In the genomic region with DNA sequence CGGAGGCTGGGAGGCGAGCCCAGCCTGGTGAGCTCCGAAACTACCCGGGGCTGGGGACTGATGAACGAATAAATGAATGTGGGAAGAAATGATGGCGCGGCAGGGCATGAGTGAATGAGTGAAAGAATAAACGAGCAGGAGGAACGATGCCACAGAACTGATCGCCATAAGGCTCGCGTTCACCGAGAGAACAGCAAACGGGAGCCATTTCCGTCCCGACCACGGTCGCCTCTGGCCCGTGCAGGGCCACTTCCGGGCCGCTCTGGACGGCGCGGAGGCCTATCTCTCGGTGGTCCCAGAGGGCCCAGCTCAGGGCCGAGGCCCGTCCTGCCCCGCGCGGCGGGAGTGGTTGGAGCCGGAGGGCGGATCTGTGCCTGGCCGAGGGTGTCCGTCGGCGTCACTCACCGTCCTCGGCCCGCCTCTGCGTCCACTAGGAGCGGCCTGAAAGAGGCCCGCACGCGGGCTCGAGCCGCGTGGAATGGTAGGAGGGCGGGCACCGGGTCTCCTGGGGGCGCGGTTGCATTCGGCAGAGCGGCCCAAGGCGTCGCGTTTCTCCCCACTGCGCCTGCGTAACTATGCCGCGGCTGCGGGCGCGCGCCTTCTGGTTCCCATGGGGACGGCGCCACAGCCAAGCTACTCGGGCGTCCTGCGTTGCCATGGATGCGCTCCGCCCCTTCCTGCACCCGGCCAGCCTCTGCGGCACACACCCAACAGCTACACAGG, we compare ENCODE assay signal across 1 cellular context.
TF ChIP-seq lines count a peak whose summit lies in the region.

A gene (minus strand): TSS at position 480 of the 723 bp plus-strand sequence. CDS start 5,116 bp downstream, outside the sequence.

TF ChIP-seq in HepG2, 621 proteins besides CTCF, POLR2A, EP300 and RAD21 (continued from another document and continues in another):
- TF ChIP-seq, protein P1, sequence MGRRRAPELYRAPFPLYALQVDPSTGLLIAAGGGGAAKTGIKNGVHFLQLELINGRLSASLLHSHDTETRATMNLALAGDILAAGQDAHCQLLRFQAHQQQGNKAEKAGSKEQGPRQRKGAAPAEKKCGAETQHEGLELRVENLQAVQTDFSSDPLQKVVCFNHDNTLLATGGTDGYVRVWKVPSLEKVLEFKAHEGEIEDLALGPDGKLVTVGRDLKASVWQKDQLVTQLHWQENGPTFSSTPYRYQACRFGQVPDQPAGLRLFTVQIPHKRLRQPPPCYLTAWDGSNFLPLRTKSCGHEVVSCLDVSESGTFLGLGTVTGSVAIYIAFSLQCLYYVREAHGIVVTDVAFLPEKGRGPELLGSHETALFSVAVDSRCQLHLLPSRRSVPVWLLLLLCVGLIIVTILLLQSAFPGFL (CRISPR knock-in tag; IDR thresholded peaks at IDR 0.05): no peak
- TF ChIP-seq ERF (CRISPR knock-in tag; IDR thresholded peaks at IDR 0.05) (peak; percentile 77), FOXK1 (CRISPR knock-in tag; IDR thresholded peaks at IDR 0.05; ENCODE audit: borderline replicate concordance, low read depth) (peak; percentile 41), ELF4 (CRISPR knock-in tag; IDR thresholded peaks at IDR 0.05; ENCODE audit: borderline replicate concordance) (no peak), ZNF746 (CRISPR knock-in tag; IDR thresholded peaks at IDR 0.05) (no peak), ZMYM4 (CRISPR knock-in tag; IDR thresholded peaks at IDR 0.05) (no peak), RXRB (CRISPR knock-in tag; IDR thresholded peaks at IDR 0.05; ENCODE audit: borderline replicate concordance) (peak; percentile 30; the same call in 1 of the 2 replicates), MYNN (CRISPR knock-in tag; IDR thresholded peaks at IDR 0.05; ENCODE audit: low read depth) (peak; percentile 87), NFATC3 (CRISPR knock-in tag; IDR thresholded peaks at IDR 0.05) (no peak), JARID2 (CRISPR knock-in tag; IDR thresholded peaks at IDR 0.05; ENCODE audit: insufficient replicate concordance) (peak; percentile 85), ZSCAN9 (CRISPR knock-in tag; IDR thresholded peaks at IDR 0.05; ENCODE audit: borderline replicate concordance) (0 out of 2 replicates have a peak, but pooled peaks have one; percentile 53), ZNF3 (CRISPR knock-in tag; IDR thresholded peaks at IDR 0.05) (no peak), MAFG (CRISPR knock-in tag; IDR thresholded peaks at IDR 0.05) (no peak), MED13 (CRISPR knock-in tag; IDR thresholded peaks at IDR 0.05) (peak; percentile 72), ZBTB7B (CRISPR knock-in tag; IDR thresholded peaks at IDR 0.05) (peak; percentile 89), ZNF652 (CRISPR knock-in tag; IDR thresholded peaks at IDR 0.05; ENCODE audit: borderline replicate concordance, low read depth) (no peak), ZNF331 (CRISPR knock-in tag; IDR thresholded peaks at IDR 0.05) (peak; percentile 24; the same call in 1 of the 2 replicates), ZBTB3 (CRISPR knock-in tag; IDR thresholded peaks at IDR 0.05; ENCODE audit: borderline replicate concordance, low read depth) (no peak), ZFP62 (CRISPR knock-in tag; IDR thresholded peaks at IDR 0.05) (no peak), MATR3 (CRISPR knock-in tag; IDR thresholded peaks at IDR 0.05) (no peak), ZNF773 (CRISPR knock-in tag; IDR thresholded peaks at IDR 0.05; ENCODE audit: borderline replicate concordance) (no peak), PAX8 (CRISPR knock-in tag; IDR thresholded peaks at IDR 0.05; ENCODE audit: borderline replicate concordance) (no peak; the same call in 1 of the 2 replicates), KLF15 (CRISPR knock-in tag; IDR thresholded peaks at IDR 0.05; ENCODE audit: borderline replicate concordance) (no peak; the same call in 1 of the 2 replicates), ZSCAN21 (CRISPR knock-in tag; IDR thresholded peaks at IDR 0.05; ENCODE audit: borderline replicate concordance) (no peak), TARDBP (CRISPR knock-in tag; IDR thresholded peaks at IDR 0.05) (peak; percentile 39)
- TF ChIP-seq, protein P2, sequence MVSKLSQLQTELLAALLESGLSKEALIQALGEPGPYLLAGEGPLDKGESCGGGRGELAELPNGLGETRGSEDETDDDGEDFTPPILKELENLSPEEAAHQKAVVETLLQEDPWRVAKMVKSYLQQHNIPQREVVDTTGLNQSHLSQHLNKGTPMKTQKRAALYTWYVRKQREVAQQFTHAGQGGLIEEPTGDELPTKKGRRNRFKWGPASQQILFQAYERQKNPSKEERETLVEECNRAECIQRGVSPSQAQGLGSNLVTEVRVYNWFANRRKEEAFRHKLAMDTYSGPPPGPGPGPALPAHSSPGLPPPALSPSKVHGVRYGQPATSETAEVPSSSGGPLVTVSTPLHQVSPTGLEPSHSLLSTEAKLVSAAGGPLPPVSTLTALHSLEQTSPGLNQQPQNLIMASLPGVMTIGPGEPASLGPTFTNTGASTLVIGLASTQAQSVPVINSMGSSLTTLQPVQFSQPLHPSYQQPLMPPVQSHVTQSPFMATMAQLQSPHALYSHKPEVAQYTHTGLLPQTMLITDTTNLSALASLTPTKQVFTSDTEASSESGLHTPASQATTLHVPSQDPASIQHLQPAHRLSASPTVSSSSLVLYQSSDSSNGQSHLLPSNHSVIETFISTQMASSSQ (IDR thresholded peaks at IDR 0.05; ENCODE audit: low read depth): no peak
- TF ChIP-seq, protein P2 (CRISPR knock-in tag; IDR thresholded peaks at IDR 0.05; ENCODE audit: borderline replicate concordance): peak; percentile 18; the same call in 1 of the 2 replicates
- TF ChIP-seq, protein P3, sequence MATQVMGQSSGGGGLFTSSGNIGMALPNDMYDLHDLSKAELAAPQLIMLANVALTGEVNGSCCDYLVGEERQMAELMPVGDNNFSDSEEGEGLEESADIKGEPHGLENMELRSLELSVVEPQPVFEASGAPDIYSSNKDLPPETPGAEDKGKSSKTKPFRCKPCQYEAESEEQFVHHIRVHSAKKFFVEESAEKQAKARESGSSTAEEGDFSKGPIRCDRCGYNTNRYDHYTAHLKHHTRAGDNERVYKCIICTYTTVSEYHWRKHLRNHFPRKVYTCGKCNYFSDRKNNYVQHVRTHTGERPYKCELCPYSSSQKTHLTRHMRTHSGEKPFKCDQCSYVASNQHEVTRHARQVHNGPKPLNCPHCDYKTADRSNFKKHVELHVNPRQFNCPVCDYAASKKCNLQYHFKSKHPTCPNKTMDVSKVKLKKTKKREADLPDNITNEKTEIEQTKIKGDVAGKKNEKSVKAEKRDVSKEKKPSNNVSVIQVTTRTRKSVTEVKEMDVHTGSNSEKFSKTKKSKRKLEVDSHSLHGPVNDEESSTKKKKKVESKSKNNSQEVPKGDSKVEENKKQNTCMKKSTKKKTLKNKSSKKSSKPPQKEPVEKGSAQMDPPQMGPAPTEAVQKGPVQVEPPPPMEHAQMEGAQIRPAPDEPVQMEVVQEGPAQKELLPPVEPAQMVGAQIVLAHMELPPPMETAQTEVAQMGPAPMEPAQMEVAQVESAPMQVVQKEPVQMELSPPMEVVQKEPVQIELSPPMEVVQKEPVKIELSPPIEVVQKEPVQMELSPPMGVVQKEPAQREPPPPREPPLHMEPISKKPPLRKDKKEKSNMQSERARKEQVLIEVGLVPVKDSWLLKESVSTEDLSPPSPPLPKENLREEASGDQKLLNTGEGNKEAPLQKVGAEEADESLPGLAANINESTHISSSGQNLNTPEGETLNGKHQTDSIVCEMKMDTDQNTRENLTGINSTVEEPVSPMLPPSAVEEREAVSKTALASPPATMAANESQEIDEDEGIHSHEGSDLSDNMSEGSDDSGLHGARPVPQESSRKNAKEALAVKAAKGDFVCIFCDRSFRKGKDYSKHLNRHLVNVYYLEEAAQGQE (IDR thresholded peaks at IDR 0.05; ENCODE audit: borderline replicate concordance in 1 of 2, low read depth in 1 of 2, low read length in 2 of 2): no peak
- TF ChIP-seq, protein P4, sequence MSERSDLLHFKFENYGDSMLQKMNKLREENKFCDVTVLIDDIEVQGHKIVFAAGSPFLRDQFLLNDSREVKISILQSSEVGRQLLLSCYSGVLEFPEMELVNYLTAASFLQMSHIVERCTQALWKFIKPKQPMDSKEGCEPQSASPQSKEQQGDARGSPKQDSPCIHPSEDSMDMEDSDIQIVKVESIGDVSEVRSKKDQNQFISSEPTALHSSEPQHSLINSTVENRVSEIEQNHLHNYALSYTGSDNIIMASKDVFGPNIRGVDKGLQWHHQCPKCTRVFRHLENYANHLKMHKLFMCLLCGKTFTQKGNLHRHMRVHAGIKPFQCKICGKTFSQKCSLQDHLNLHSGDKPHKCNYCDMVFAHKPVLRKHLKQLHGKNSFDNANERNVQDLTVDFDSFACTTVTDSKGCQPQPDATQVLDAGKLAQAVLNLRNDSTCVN (CRISPR knock-in tag; IDR thresholded peaks at IDR 0.05; ENCODE audit: borderline replicate concordance): no peak
- TF ChIP-seq, protein P5, sequence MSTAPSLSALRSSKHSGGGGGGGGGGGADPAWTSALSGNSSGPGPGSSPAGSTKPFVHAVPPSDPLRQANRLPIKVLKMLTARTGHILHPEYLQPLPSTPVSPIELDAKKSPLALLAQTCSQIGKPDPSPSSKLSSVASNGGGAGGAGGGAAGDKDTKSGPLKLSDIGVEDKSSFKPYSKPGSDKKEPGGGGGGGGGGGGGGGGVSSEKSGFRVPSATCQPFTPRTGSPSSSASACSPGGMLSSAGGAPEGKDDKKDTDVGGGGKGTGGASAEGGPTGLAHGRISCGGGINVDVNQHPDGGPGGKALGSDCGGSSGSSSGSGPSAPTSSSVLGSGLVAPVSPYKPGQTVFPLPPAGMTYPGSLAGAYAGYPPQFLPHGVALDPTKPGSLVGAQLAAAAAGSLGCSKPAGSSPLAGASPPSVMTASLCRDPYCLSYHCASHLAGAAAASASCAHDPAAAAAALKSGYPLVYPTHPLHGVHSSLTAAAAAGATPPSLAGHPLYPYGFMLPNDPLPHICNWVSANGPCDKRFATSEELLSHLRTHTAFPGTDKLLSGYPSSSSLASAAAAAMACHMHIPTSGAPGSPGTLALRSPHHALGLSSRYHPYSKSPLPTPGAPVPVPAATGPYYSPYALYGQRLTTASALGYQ (CRISPR knock-in tag; IDR thresholded peaks at IDR 0.05): peak; percentile 75
- TF ChIP-seq, protein P6, sequence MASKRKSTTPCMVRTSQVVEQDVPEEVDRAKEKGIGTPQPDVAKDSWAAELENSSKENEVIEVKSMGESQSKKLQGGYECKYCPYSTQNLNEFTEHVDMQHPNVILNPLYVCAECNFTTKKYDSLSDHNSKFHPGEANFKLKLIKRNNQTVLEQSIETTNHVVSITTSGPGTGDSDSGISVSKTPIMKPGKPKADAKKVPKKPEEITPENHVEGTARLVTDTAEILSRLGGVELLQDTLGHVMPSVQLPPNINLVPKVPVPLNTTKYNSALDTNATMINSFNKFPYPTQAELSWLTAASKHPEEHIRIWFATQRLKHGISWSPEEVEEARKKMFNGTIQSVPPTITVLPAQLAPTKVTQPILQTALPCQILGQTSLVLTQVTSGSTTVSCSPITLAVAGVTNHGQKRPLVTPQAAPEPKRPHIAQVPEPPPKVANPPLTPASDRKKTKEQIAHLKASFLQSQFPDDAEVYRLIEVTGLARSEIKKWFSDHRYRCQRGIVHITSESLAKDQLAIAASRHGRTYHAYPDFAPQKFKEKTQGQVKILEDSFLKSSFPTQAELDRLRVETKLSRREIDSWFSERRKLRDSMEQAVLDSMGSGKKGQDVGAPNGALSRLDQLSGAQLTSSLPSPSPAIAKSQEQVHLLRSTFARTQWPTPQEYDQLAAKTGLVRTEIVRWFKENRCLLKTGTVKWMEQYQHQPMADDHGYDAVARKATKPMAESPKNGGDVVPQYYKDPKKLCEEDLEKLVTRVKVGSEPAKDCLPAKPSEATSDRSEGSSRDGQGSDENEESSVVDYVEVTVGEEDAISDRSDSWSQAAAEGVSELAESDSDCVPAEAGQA (IDR thresholded peaks at IDR 0.05; ENCODE audit: low read depth): peak; percentile 15; the same call in 1 of the 2 replicates
- TF ChIP-seq, protein P6 (CRISPR knock-in tag; IDR thresholded peaks at IDR 0.05; ENCODE audit: borderline replicate concordance): peak; percentile 79; the same call in 1 of the 2 replicates
- TF ChIP-seq, protein P7, sequence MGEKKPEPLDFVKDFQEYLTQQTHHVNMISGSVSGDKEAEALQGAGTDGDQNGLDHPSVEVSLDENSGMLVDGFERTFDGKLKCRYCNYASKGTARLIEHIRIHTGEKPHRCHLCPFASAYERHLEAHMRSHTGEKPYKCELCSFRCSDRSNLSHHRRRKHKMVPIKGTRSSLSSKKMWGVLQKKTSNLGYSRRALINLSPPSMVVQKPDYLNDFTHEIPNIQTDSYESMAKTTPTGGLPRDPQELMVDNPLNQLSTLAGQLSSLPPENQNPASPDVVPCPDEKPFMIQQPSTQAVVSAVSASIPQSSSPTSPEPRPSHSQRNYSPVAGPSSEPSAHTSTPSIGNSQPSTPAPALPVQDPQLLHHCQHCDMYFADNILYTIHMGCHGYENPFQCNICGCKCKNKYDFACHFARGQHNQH (CRISPR knock-in tag; IDR thresholded peaks at IDR 0.05): peak; percentile 87
